8 cellular contexts compared by ENCODE assay signal in the genomic region with DNA sequence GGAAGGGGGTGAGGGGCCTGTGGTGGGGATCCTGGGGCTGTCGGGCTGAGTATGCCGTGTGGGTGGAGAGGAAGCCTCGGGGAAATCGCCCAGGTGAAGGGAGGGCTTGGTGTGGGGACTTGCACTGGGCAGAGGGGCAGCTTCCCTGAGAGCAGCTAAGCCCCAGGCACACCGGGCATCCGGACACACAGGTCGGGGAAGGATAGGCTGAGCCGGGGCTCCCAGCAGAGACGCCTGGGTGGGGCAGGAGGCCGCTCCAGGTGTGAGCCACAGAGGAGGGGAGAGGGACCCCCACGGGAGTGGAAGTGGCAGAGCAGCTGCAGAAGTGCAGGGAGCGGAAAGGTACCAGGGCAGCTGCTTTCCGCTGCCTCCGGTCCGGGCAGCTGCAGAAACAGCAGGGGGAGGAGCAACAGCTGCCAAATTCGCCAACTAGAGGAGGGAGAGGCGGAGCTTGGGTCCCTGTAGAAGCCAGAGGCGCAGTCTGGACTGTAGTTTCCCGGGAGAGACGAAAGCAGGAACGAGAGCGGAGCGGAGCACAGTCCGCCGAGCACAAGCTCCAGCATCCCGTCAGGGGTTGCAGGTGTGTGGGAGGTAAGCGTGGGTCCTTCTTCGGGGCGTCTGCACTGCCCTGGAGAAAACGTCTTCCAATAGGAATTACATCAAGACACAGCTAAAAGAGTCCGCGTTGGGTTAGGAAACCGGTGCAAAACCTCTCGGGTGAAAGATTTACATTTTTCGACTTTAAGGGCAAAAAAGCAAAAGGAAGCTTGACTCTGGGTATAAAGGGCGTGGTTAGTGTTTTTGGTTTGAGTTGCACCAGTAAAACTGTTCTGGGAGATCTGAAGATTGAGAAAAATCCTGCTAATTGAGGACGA. TPM values are rescaled to one million over a fixed set of nuclear protein-coding genes. Genes with fewer than 3 reads are reported as not detected.
A peak's percentile ranks its signal among the peaks of the same experiment; 100 is the strongest.
DNase-seq lines count a peak whose midpoint lies in the region; ATAC-seq and TF ChIP-seq lines count a peak whose summit lies in the region.

A gene with protein sequence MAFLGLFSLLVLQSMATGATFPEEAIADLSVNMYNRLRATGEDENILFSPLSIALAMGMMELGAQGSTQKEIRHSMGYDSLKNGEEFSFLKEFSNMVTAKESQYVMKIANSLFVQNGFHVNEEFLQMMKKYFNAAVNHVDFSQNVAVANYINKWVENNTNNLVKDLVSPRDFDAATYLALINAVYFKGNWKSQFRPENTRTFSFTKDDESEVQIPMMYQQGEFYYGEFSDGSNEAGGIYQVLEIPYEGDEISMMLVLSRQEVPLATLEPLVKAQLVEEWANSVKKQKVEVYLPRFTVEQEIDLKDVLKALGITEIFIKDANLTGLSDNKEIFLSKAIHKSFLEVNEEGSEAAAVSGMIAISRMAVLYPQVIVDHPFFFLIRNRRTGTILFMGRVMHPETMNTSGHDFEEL (plus strand): TSS at position 489 of the 875 bp plus-strand sequence. CDS start 53,408 bp downstream, outside the sequence.

- H3K4me3 ChIP-seq in effector memory CD4-positive, alpha-beta T cell (ENCODE audit: insufficient read depth, low read depth, low read length, poor library complexity, severe bottlenecking), result peak within 1 kb of the TSS; percentile 96

- no peaks in the 10 kb centered on the region for H3K27me3 ChIP-seq in CD4-positive, alpha-beta T cell (ENCODE audit: control insufficient read depth, insufficient read depth, low read length)
- H3K27me3 ChIP-seq in effector memory CD4-positive, alpha-beta T cell (replicated peaks; ENCODE audit: control insufficient read depth, insufficient read depth, low read length, poor library complexity, severe bottlenecking), result no peaks in the 10 kb centered on the region

- H3K27ac Mint-ChIP-seq in CD4-positive, alpha-beta T cell, result no peak within 1 kb of the TSS
- no peak within 1 kb of the TSS for H3K27ac Mint-ChIP-seq in activated CD4-positive, alpha-beta memory T cell treated with anti-CD3 and anti-CD28 coated beads, Interleukin-2, amount 10 ng/mL, durations not matched to agents 7 days and 5 days
- H3K27ac Mint-ChIP-seq in memory B cell, result no peak within 1 kb of the TSS

- ATAC-seq in CD4-positive, alpha-beta T cell (ENCODE audit: poor library complexity), result peak; percentile 34
- peak; percentile 60 for ATAC-seq in GM19438 (IDR thresholded peaks at IDR 0.05; ENCODE audit: low read depth, unreplicated experiment)
- peak; percentile 50 for ATAC-seq in HG03565 (IDR thresholded peaks at IDR 0.05; ENCODE audit: unreplicated experiment)
- peak; percentile 49 for ATAC-seq in memory B cell (ENCODE audit: low read depth)

- H3K9me3 ChIP-seq in CD4-positive, alpha-beta T cell (ENCODE audit: control insufficient read depth, low read length), result no peaks in the 10 kb centered on the region
- H3K9me3 ChIP-seq in effector memory CD4-positive, alpha-beta T cell (ENCODE audit: control insufficient read depth, low read length), result no peaks in the 10 kb centered on the region

- H3K9me3 Mint-ChIP-seq in CD4-positive, alpha-beta T cell, result no peaks in the 10 kb centered on the region
- H3K9me3 Mint-ChIP-seq in activated CD4-positive, alpha-beta memory T cell treated with anti-CD3 and anti-CD28 coated beads, Interleukin-2, amount 10 ng/mL, durations not matched to agents 7 days and 5 days, result no peaks in the 10 kb centered on the region
- H3K9me3 Mint-ChIP-seq in memory B cell, result no peaks in the 10 kb centered on the region

- no peak within 1 kb of the TSS for H3K4me3 Mint-ChIP-seq in CD4-positive, alpha-beta T cell
- no peak within 1 kb of the TSS for H3K4me3 Mint-ChIP-seq in activated CD4-positive, alpha-beta memory T cell treated with anti-CD3 and anti-CD28 coated beads, Interleukin-2, amount 10 ng/mL, durations not matched to agents 7 days and 5 days
- H3K4me3 Mint-ChIP-seq in memory B cell, result no peak within 1 kb of the TSS

- peak; percentile 44 to 74 (median 66) for DNase-seq in CD4-positive, alpha-beta T cell
- DNase-seq in NCI-H748 (lab: John Stamatoyannopoulos, UW; ENCODE audit: unreplicated experiment) (peak; percentile 92), memory B cell (ENCODE audit: low spot score in 2 of 2) (peak in 1 of 2 donors; percentile 90)
- DNase-seq in activated CD4-positive, alpha-beta memory T cell treated with anti-CD3 and anti-CD28 coated beads, Interleukin-2, amount 10 ng/mL, durations not matched to agents 7 days and 5 days, result peak; percentile 83
- peak; percentile 54 to 74 (median 66) for DNase-seq in effector memory CD4-positive, alpha-beta T cell
- DNase-seq in stimulated activated CD8-positive, alpha-beta memory T cell treated with anti-CD3 and anti-CD28 coated beads, Interleukin-12 subunit alpha, Interleukin-12 subunit beta, amount 100 ng/mL, for 1 hour (ENCODE audit: low read depth), result peak; percentile 55

- intact Hi-C loops in CD4-positive, alpha-beta T cell (cut with DNase I, micrococcal nuclease), result loop anchor here in 1 of 2 experiments (2.0 kb wide), 1 partner anchor 355 kb away; a partner anchor contains a TSS

- H3K4me1 ChIP-seq in effector memory CD4-positive, alpha-beta T cell (ENCODE audit: control insufficient read depth, insufficient read depth, low read length, poor library complexity, severe bottlenecking), result peaks cover 5% of the 10 kb centered on the region

- peaks cover 6% of the 10 kb centered on the region for H3K36me3 Mint-ChIP-seq in CD4-positive, alpha-beta T cell (ENCODE audit: low read depth)
- H3K36me3 Mint-ChIP-seq in activated CD4-positive, alpha-beta memory T cell treated with anti-CD3 and anti-CD28 coated beads, Interleukin-2, amount 10 ng/mL, durations not matched to agents 7 days and 5 days (ENCODE audit: low read depth), result peaks cover 16% of the 10 kb centered on the region
- peaks cover 3% of the 10 kb centered on the region for H3K36me3 Mint-ChIP-seq in memory B cell

- CTCF ChIA-PET in CD4-positive, alpha-beta T cell (lab: Charles Lee), result no interaction called here
- CTCF ChIA-PET in activated CD4-positive, alpha-beta memory T cell treated with anti-CD3 and anti-CD28 coated beads, Interleukin-2, amount 10 ng/mL, durations not matched to agents 7 days and 5 days (lab: Charles Lee), result interaction anchor here (1.0 to 1.9 kb wide), 8 partner anchors 13 to 355 kb away, joined by 3 to 10 read pairs (median 4); a partner anchor contains a TSS

- H3K36me3 ChIP-seq in effector memory CD4-positive, alpha-beta T cell (ENCODE audit: control insufficient read depth, insufficient read depth, low read length), result no peaks in the 10 kb centered on the region

- POLR2A ChIA-PET in CD4-positive, alpha-beta T cell (lab: Charles Lee), result interaction anchor here (0.6 to 1.4 kb wide), 7 partner anchors 10 to 60 kb away, joined by 3 to 4 read pairs (median 3); no protein-coding TSS in a partner anchor
- POLR2A ChIA-PET in activated CD4-positive, alpha-beta memory T cell treated with anti-CD3 and anti-CD28 coated beads, Interleukin-2, amount 10 ng/mL, durations not matched to agents 7 days and 5 days (lab: Charles Lee), result interaction anchor here (0.7 to 2.3 kb wide), 6 partner anchors 9 to 355 kb away, joined by 3 to 14 read pairs (median 6); a partner anchor contains a TSS

- peak within 1 kb of the TSS; percentile 77 for H3K27ac ChIP-seq in CD4-positive, alpha-beta T cell (ENCODE audit: low read depth, low read length)
- peak within 1 kb of the TSS; percentile 79 for H3K27ac ChIP-seq in effector memory CD4-positive, alpha-beta T cell (ENCODE audit: insufficient read depth, low read length, poor library complexity, severe bottlenecking)

- H3K27me3 Mint-ChIP-seq in CD4-positive, alpha-beta T cell, result no peaks in the 10 kb centered on the region
- no peaks in the 10 kb centered on the region for H3K27me3 Mint-ChIP-seq in activated CD4-positive, alpha-beta memory T cell treated with anti-CD3 and anti-CD28 coated beads, Interleukin-2, amount 10 ng/mL, durations not matched to agents 7 days and 5 days
- H3K27me3 Mint-ChIP-seq in memory B cell, result no peaks in the 10 kb centered on the region

- TF ChIP-seq CTCF in CD4-positive, alpha-beta T cell (IDR thresholded peaks at IDR 0.05), result no peak

- peaks cover 13% of the 10 kb centered on the region for H3K4me1 Mint-ChIP-seq in CD4-positive, alpha-beta T cell (ENCODE audit: low read depth)
- peaks cover 26% of the 10 kb centered on the region for H3K4me1 Mint-ChIP-seq in activated CD4-positive, alpha-beta memory T cell treated with anti-CD3 and anti-CD28 coated beads, Interleukin-2, amount 10 ng/mL, durations not matched to agents 7 days and 5 days
- peaks cover 24% of the 10 kb centered on the region for H3K4me1 Mint-ChIP-seq in memory B cell

RNA-seq across cellular contexts. Expression of the gene that starts here (rescaled TPM):
- total RNA-seq in CD4-positive, alpha-beta T cell, result under 1 TPM; 0.64 to 0.66 TPM
- total RNA-seq in activated CD4-positive, alpha-beta memory T cell treated with anti-CD3 and anti-CD28 coated beads, Interleukin-2, amount 10 ng/mL, durations not matched to agents 7 days and 5 days, result 1 to 10 TPM; 2.9 to 3.1 TPM

Comparison
In these comparisons a context has a peak if more than half of its experiments do, and no peak if none do; other contexts are left out.
1. Peak in DNase-seq, ATAC-seq and H3K27ac ChIP-seq in CD4-positive, alpha-beta T cell; RNA of the gene not detected or under 1 TPM.